Comparison of ENCODE assay signal across 8 cellular contexts in genomic region chr17:75261336-75262111, GRCh38. TPM values are rescaled to one million over a fixed set of nuclear protein-coding genes. Genes with fewer than 3 reads are reported as not detected.
DNase-seq lines count a peak whose midpoint lies in the region; ATAC-seq, FAIRE-seq and TF ChIP-seq lines count a peak whose summit lies in the region.

Gene GGA3, minus strand, starts transcription at chr17:75261606. Its CDS starts 19 bp downstream, at chr17:75261587.
Gene MRPS7, plus strand, starts transcription at chr17:75261879. Its CDS starts 22 bp downstream, at chr17:75261901.

- H3K36me3 Mint-ChIP-seq in WTC11: peaks cover 37% of the 10 kb centered on the region

- in situ Hi-C loops in ACHN (cut with HindIII; ENCODE audit: low pct_ligation_motif_present, low pct_unique_long_range_greater_than_20kb, low sequenced_read_pairs) (no loop called here), GM18951 (cut with MboI; ENCODE audit: low sequenced_read_pairs, unreplicated experiment) (no loop called here)

- TF ChIP-seq CTCF in WTC11 (IDR thresholded peaks at IDR 0.05): no peak
- no peak for TF ChIP-seq CTCF in bronchial epithelial cell (IDR thresholded peaks at IDR 0.05; ENCODE audit: insufficient read depth, low read length, severe bottlenecking)

- POLR2A ChIA-PET in WTC11 (lab: Charles Lee): interaction anchor here (0.5 to 2.6 kb wide), 10 partner anchors 9 to 221 kb away, joined by 3 to 17 read pairs (median 4); partner anchors contain the start of genes MIF4GD and SLC25A19

- CTCF ChIA-PET in WTC11 (lab: Charles Lee): interaction anchor here (0.6 to 4.8 kb wide), 20 partner anchors 10 to 587 kb away, joined by 3 to 96 read pairs (median 4); partner anchors contain the start of genes GRB2, MIF4GD, SLC25A19 and TSEN54

- peak; percentile 86 for TF ChIP-seq POLR2A in GM18951 (IDR thresholded peaks at IDR 0.05; ENCODE audit: extremely low read depth, insufficient read depth, insufficient read length)

- no peak for FAIRE-seq in bronchial epithelial cell (lab: Jason Lieb, UNC)

- peaks cover 26% of the 10 kb centered on the region for H3K4me1 Mint-ChIP-seq in WTC11

- peaks cover 13% of the 10 kb centered on the region for H3K36me3 ChIP-seq in bronchial epithelial cell (ENCODE audit: control insufficient read depth, insufficient read depth, low read length)

- ATAC-seq in HG03196 (IDR thresholded peaks at IDR 0.05; ENCODE audit: unreplicated experiment) (peak; percentile 90), WTC11 (peak; percentile 96)

- H3K27me3 Mint-ChIP-seq in WTC11 (ENCODE audit: low read depth): no peaks in the 10 kb centered on the region

- H3K27me3 ChIP-seq in bronchial epithelial cell (ENCODE audit: control insufficient read depth, insufficient read depth, low read length): no peaks in the 10 kb centered on the region

- peak within 1 kb of the TSS; percentile 60 for H3K4me3 ChIP-seq in bronchial epithelial cell (ENCODE audit: low read depth, low read length)

- H3K4me3 Mint-ChIP-seq in WTC11: peak within 1 kb of the TSS; percentile 98

- no peaks in the 10 kb centered on the region for H3K9me3 Mint-ChIP-seq in WTC11

- H3K27ac Mint-ChIP-seq in WTC11: peak within 1 kb of the TSS; percentile 100

- DNase-seq in ACHN (peak; percentile 96), NCI-H226 (peak; percentile 85), WTC11 (ENCODE audit: low spot score) (peak; percentile 96), bronchial epithelial cell (ENCODE audit: low read depth) (peak; percentile 76), inferior parietal cortex (ENCODE audit: extremely low spot score) (peak; percentile 94)
- DNase-seq in stimulated activated CD4-positive, alpha-beta T cell treated with anti-CD3 and anti-CD28 coated beads, Interleukin-12 subunit alpha, Interleukin-12 subunit beta, amount 100 ng/mL, for 24 hours (ENCODE audit: low read depth in 2 of 2): peak; percentile 86 to 95

TF ChIP-seq in WTC11, 78 proteins besides CTCF, POLR2A, EP300 and RAD21 (continues in another document):
- peak; percentile 68; the same call in 1 of the 2 replicates for TF ChIP-seq HMGXB4 (CRISPR knock-in tag; IDR thresholded peaks at IDR 0.05)
- TF ChIP-seq SP1 (CRISPR knock-in tag; conservative IDR thresholded peaks at IDR 0.05): peak; percentile 78
- no peak for TF ChIP-seq NR2C2 (CRISPR knock-in tag; IDR thresholded peaks at IDR 0.05)
- TF ChIP-seq MAX (CRISPR knock-in tag; IDR thresholded peaks at IDR 0.05): peak; percentile 71
- no peak for TF ChIP-seq STAT6 (CRISPR knock-in tag; conservative IDR thresholded peaks at IDR 0.05; ENCODE audit: low read depth)
- TF ChIP-seq MYBL2 (CRISPR knock-in tag; IDR thresholded peaks at IDR 0.05): peak; percentile 42; the same call in 1 of the 2 replicates
- TF ChIP-seq HMGA2 (CRISPR knock-in tag; IDR thresholded peaks at IDR 0.05): no peak
- peak; percentile 80 for TF ChIP-seq JUN (CRISPR knock-in tag; IDR thresholded peaks at IDR 0.05)
- TF ChIP-seq PRRX2 (CRISPR knock-in tag; IDR thresholded peaks at IDR 0.05): no peak
- no peak for TF ChIP-seq AR (CRISPR knock-in tag; IDR thresholded peaks at IDR 0.05)
- no peak for TF ChIP-seq ZNF671 (CRISPR knock-in tag; IDR thresholded peaks at IDR 0.05)
- TF ChIP-seq SOX15 (CRISPR knock-in tag; IDR thresholded peaks at IDR 0.05): no peak
- TF ChIP-seq ZBTB43 (CRISPR knock-in tag; IDR thresholded peaks at IDR 0.05): no peak; the same call in 1 of the 2 replicates
- TF ChIP-seq E2F4 (CRISPR knock-in tag; IDR thresholded peaks at IDR 0.05; ENCODE audit: borderline replicate concordance, low read depth): no peak
- no peak for TF ChIP-seq ZNF121 (CRISPR knock-in tag; IDR thresholded peaks at IDR 0.05)
- peak; percentile 36; the same call in 1 of the 2 replicates for TF ChIP-seq ZNF219 (CRISPR knock-in tag; IDR thresholded peaks at IDR 0.05; ENCODE audit: borderline replicate concordance)

RNA-seq across cellular contexts. Expression of gene GGA3, which starts in this region (rescaled TPM):
- 54.5 to 66.9 TPM (median 62.7 TPM) in 3 replicates for total RNA-seq in WTC11 (2021)
- total RNA-seq in bronchial epithelial cell: 14.5 and 14.7 TPM in 2 replicates

RNA-seq across cellular contexts. Expression of gene MRPS7, which starts in this region (rescaled TPM):
- total RNA-seq in WTC11 (2021) (85.8 to 94.7 TPM (median 87.5 TPM) in 3 replicates), bronchial epithelial cell (83.3 and 83.5 TPM in 2 replicates)

Comparison
In these comparisons a context has a peak if more than half of its experiments do, and no peak if none do; other contexts are left out.
1. Peak in every context shown above with its lines: DNase-seq, ATAC-seq and H3K4me3 ChIP-seq.